Comparison of ENCODE assay signal across 24 cellular contexts in the genomic region with DNA sequence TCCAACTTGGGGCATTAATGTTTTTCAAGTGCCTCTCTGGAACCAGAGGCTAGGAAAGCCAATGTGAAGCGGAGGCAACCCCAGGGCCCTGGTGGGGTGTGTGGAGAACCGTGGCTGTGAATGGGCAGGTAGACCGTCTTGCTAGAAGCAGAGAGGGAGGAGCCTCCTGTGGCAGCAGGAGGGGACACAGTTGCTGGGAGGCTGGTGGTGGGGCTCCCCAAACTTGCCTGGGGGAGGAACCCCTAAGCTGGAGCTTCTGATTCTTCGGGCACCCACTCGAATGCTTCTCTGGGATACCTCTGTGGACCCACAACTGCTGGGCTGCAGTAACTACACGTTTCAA.
"Had no signal": no experiment of that assay in that cellular context is flagged by ENCODE, and none has a peak within 500 bp of the region (broad histone marks: within the 10 kb centered on the region; RNA-seq: fewer than 3 reads in every experiment).

No MANE protein-coding gene starts in this region.

- H3K36me3 Mint-ChIP-seq: natural killer cell treated with Interleukin-12 subunit alpha and Interleukin-12 subunit beta and Interleukin-15 and Interleukin-18, amount 100 ng/mL, for 72 hours; neural progenitor cell; stimulated activated memory B cell treated with anti-CD40 and anti-IgM and Interleukin-4, amounts not matched to agents 10 μg/mL and 1 μg/mL and 100 μg/mL, for 72 hours had no signal

- H3K4me1 Mint-ChIP-seq: memory B cell; naive thymus-derived CD4-positive, alpha-beta T cell; neural progenitor cell; stimulated activated memory B cell treated with anti-CD40 and anti-IgM and Interleukin-4, amounts not matched to agents 10 μg/mL and 1 μg/mL and 100 μg/mL, for 72 hours; stimulated activated naive CD8-positive, alpha-beta T cell treated with anti-CD3 and anti-CD28 coated beads, Interleukin-15, amount 100 ng/mL, for 72 hours had no signal

- H3K27ac Mint-ChIP-seq: memory B cell; naive thymus-derived CD4-positive, alpha-beta T cell; natural killer cell treated with Interleukin-12 subunit alpha and Interleukin-12 subunit beta and Interleukin-15 and Interleukin-18, amount 100 ng/mL, for 72 hours; neural progenitor cell; progenitor cell of endocrine pancreas; stimulated activated memory B cell treated with anti-CD40 and anti-IgM and Interleukin-4, amounts not matched to agents 10 μg/mL and 1 μg/mL and 100 μg/mL, for 72 hours; stimulated activated naive CD8-positive, alpha-beta T cell treated with anti-CD3 and anti-CD28 coated beads, Interleukin-15, amount 100 ng/mL, for 72 hours had no signal

- ATAC-seq: left cardiac atrium; left lobe of liver; left ventricle myocardium superior; mucosa of descending colon; naive thymus-derived CD4-positive, alpha-beta T cell; natural killer cell treated with Interleukin-12 subunit alpha and Interleukin-12 subunit beta and Interleukin-15 and Interleukin-18, amount 100 ng/mL, for 72 hours; right cardiac atrium; stimulated activated memory B cell treated with anti-CD40 and anti-IgM and Interleukin-4, amounts not matched to agents 10 μg/mL and 1 μg/mL and 100 μg/mL, for 72 hours; stimulated activated naive CD8-positive, alpha-beta T cell treated with anti-CD3 and anti-CD28 coated beads, Interleukin-15, amount 100 ng/mL, for 72 hours had no signal

- H3K4me3 Mint-ChIP-seq: memory B cell; naive thymus-derived CD4-positive, alpha-beta T cell; natural killer cell treated with Interleukin-12 subunit alpha and Interleukin-12 subunit beta and Interleukin-15 and Interleukin-18, amount 100 ng/mL, for 72 hours; neural progenitor cell; stimulated activated memory B cell treated with anti-CD40 and anti-IgM and Interleukin-4, amounts not matched to agents 10 μg/mL and 1 μg/mL and 100 μg/mL, for 72 hours; stimulated activated naive CD8-positive, alpha-beta T cell treated with anti-CD3 and anti-CD28 coated beads, Interleukin-15, amount 100 ng/mL, for 72 hours had no signal

- DNase-seq: hippocampal formation; kidney glomerular epithelial cell; left cardiac atrium; left ventricle myocardium superior; midbrain; naive thymus-derived CD4-positive, alpha-beta T cell; occipital lobe; right cardiac atrium; stimulated activated CD4-positive, alpha-beta T cell treated with anti-CD3 and anti-CD28 coated beads, Interleukin-1b, Interleukin-23, amount 100 ng/mL, for 48 hours; stimulated activated CD4-positive, alpha-beta T cell treated with anti-CD3 and anti-CD28 coated beads, Interleukin-2, amount 100 ng/mL, for 48 hours; stimulated activated CD4-positive, alpha-beta T cell treated with anti-CD3 and anti-CD28 coated beads, Interleukin-4, amount 100 ng/mL, for 4 hours; stimulated activated CD8-positive, alpha-beta memory T cell treated with anti-CD3 and anti-CD28 coated beads, Interleukin-4, amount 100 ng/mL, for 48 hours; stimulated activated naive CD4-positive, alpha-beta T cell treated with Interleukin-2 at 50 U/mL for 16 hours; stimulated activated naive CD8-positive, alpha-beta T cell treated with anti-CD3 and anti-CD28 coated beads, Interleukin-15, amount 100 ng/mL, for 72 hours; substantia nigra; transverse colon; upper lobe of left lung had no signal

- H3K9me3 Mint-ChIP-seq: natural killer cell treated with Interleukin-12 subunit alpha and Interleukin-12 subunit beta and Interleukin-15 and Interleukin-18, amount 100 ng/mL, for 72 hours; neural progenitor cell had no signal
